In the genomic region with DNA sequence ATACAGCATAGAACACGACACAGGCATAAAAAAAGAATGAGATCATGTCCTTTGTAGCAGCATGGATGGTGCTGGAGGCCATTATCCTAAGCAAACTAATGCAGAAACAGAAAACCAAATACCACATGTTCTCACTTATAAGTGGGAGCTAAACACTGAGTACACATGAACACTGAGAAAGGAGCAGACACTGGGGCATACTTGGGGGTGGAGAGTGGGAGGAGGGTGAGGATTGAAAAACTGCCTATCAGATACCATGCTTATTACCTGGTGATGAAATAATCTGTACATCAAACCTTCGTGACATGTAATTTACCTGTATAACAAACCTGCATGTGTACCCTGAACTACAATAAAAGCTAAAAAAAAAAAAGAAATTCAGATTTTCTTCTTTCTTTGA, we compare ENCODE assay signal across 29 cellular contexts.
"Had no signal": no experiment of that assay in that cellular context is flagged by ENCODE, and none has a peak within 500 bp of the region (broad histone marks: within the 10 kb centered on the region; RNA-seq: fewer than 3 reads in every experiment).

No MANE protein-coding gene starts in this region.

- H3K9me3 ChIP-seq: adrenal gland, body of pancreas, breast epithelium had no signal

- H3K36me3 ChIP-seq: adrenal gland, breast epithelium, WERI-Rb-1 had no signal

- H3K4me1 ChIP-seq: adrenal gland, body of pancreas, breast epithelium had no signal

- DNase-seq: activated CD4-positive, alpha-beta memory T cell treated with anti-CD3 and anti-CD28 coated beads, Interleukin-2, amount 10 ng/mL, durations not matched to agents 7 days and 5 days; activated CD4-positive, alpha-beta T cell treated with anti-CD3 and anti-CD28 coated beads for 1 hour; activated CD4-positive, alpha-beta T cell treated with anti-CD3 and anti-CD28 coated beads for 48 hours; activated CD4-positive, CD25-positive, alpha-beta regulatory T cell; activated effector memory CD4-positive, alpha-beta T cell treated with anti-CD3 and anti-CD28 coated beads, Interleukin-2, amount 50 U/mL, for 16 hours; activated naive CD4-positive, alpha-beta T cell; activated naive CD4-positive, alpha-beta T cell treated with anti-CD3 and anti-CD28 coated beads, Interleukin-2, amount 50 U/mL, for 16 hours; activated naive CD8-positive, alpha-beta T cell treated with anti-CD3 and anti-CD28 coated beads, Interleukin-2, amount 10 ng/mL, durations not matched to agents 7 days and 5 days; activated T-cell treated with anti-CD3 and anti-CD28 coated beads, Interleukin-2, amount 50 U/mL, for 1 hour; activated T-cell treated with anti-CD3 and anti-CD28 coated beads, Interleukin-2, amount 50 U/mL, for 72 hours; adrenal gland; body of pancreas; MM.1S; MV-4-11; NCI-H1092; NCI-H1694 treated with DMSO at 0.1 percent for 48 hours; NCI-H2029; NCI-H345; NCI-H524 treated with DMSO at 0.1 percent for 48 hours; PC-9; SIG-M5; T1000; WERI-Rb-1 had no signal

- ATAC-seq: activated T-cell treated with anti-CD3 and anti-CD28 coated beads, Interleukin-2, amount 50 U/mL, for 72 hours; activated T-helper 17 cell treated with anti-CD3 and anti-CD28 coated beads, Interleukin-2, amount 50 U/mL, for 72 hours; body of pancreas; Right ventricle myocardium inferior had no signal

- H3K4me2 ChIP-seq: KMS-11, PC-9 had no signal

- H3K4me3 ChIP-seq: adrenal gland, body of pancreas, breast epithelium, coronary artery, PC-9 had no signal

- H3K36me3 Mint-ChIP-seq: activated naive CD8-positive, alpha-beta T cell treated with anti-CD3 and anti-CD28 coated beads, Interleukin-2, amount 10 ng/mL, durations not matched to agents 7 days and 5 days had no signal

- H3K27ac Mint-ChIP-seq: activated CD4-positive, alpha-beta memory T cell treated with anti-CD3 and anti-CD28 coated beads, Interleukin-2, amount 10 ng/mL, durations not matched to agents 7 days and 5 days; activated naive CD8-positive, alpha-beta T cell treated with anti-CD3 and anti-CD28 coated beads, Interleukin-2, amount 10 ng/mL, durations not matched to agents 7 days and 5 days; activated T-cell treated with anti-CD3 and anti-CD28 coated beads, Interleukin-2, amount 50 U/mL, for 72 hours; activated T-helper 17 cell treated with anti-CD3 and anti-CD28 coated beads, Interleukin-2, amount 50 U/mL, for 72 hours had no signal

- H2AFZ ChIP-seq: PC-9 had no signal

- H3K27me3 ChIP-seq: adrenal gland, body of pancreas, breast epithelium had no signal

- H3K27ac ChIP-seq: adrenal gland, body of pancreas, breast epithelium, coronary artery, KMS-11, PC-9, RWPE1, WERI-Rb-1 had no signal

- H3K9ac ChIP-seq: KMS-11 had no signal
